8 cellular contexts compared by ENCODE assay signal in genomic region chr11:35030716-35031213, GRCh38.
DNase-seq lines count a peak whose midpoint lies in the region; ATAC-seq, FAIRE-seq and TF ChIP-seq lines count a peak whose summit lies in the region.

No MANE protein-coding gene starts in this region.

- H3K36me3 ChIP-seq in K562 (ENCODE audit: control insufficient read depth, insufficient read depth, low read length): no peaks in the 10 kb centered on the region
- H3K36me3 ChIP-seq in H7 (replicated peaks; ENCODE audit: control insufficient read depth, insufficient read depth, low read length): no peaks in the 10 kb centered on the region

- H3K9me1 ChIP-seq in K562 (ENCODE audit: control insufficient read depth, insufficient read depth, low read length): no peaks in the 10 kb centered on the region

- TF ChIP-seq CTCF in GM12865 (IDR thresholded peaks at IDR 0.05; ENCODE audit: insufficient read depth, low read depth, low read length, missing control alignments) (no peak), K562 (IDR thresholded peaks at IDR 0.05 in 2 of 3, conservative IDR thresholded peaks at IDR 0.05 in 1 of 3; ENCODE audit: insufficient read depth in 2 of 3, low read depth in 1 of 3, low read length in 3 of 3) (no peak)

- H3K79me2 ChIP-seq in K562 (ENCODE audit: control insufficient read depth, insufficient read depth, low read length): no peaks in the 10 kb centered on the region

- intact Hi-C loops in K562 (cut with micrococcal nuclease): loop anchor here (5.0 kb wide), 1 partner anchor 42 kb away; no protein-coding TSS in a partner anchor

- peak overlapping the region; percentile 81 for H3K27ac ChIP-seq in K562 (ENCODE audit: extremely low read depth, low read depth, low read length)

- no peak; the same call in 1 of the 2 replicates for TF ChIP-seq POLR2A in K562 (conservative IDR thresholded peaks at IDR 0.05)

- in situ Hi-C loops in K562 (cut with MboI): no loop called here

- no peak for TF ChIP-seq RAD21 in K562 (CRISPR knock-in tag; conservative IDR thresholded peaks at IDR 0.05 in 1 of 2, IDR thresholded peaks at IDR 0.05 in 1 of 2)

- H3K4me3 ChIP-seq in GM12865 (ENCODE audit: low read depth, low read length) (no peak overlapping the region), K562 (no peak overlapping the region; the same call in 1 of the 2 replicates), H7 (ENCODE audit: insufficient read depth, low read depth, low read length) (no peak overlapping the region)

- CTCF ChIA-PET in K562 (lab: Yijun Ruan, JAX; ENCODE audit: low intra/inter-chr PET ratio): no interaction called here

- peak; percentile 90 for TF ChIP-seq EP300 in K562 (IDR thresholded peaks at IDR 0.05; ENCODE audit: low read length)

- DNase-seq in GM12865 (ENCODE audit: low read depth): peak; percentile 51
- peak; percentile 54 to 91 (median 69) for DNase-seq in K562 (ENCODE audit: extremely low read depth in 1 of 4, low spot score in 3 of 4)
- no peak for DNase-seq in memory B cell (ENCODE audit: low spot score in 2 of 2)
- DNase-seq in H7: no peak
- DNase-seq in cerebellum (ENCODE audit: low spot score): no peak

- no peaks in the 10 kb centered on the region for H3K9me3 ChIP-seq in K562 (replicated peaks; ENCODE audit: control insufficient read depth, insufficient read depth, low read depth, low read length)

- peak overlapping the region; percentile 61 for H3K4me2 ChIP-seq in K562 (ENCODE audit: insufficient read depth, low read length)

- no peaks in the 10 kb centered on the region for H3K27me3 ChIP-seq in K562 (ENCODE audit: control insufficient read depth in 2 of 2, insufficient read depth in 2 of 2, low read length in 2 of 2)
- no peaks in the 10 kb centered on the region for H3K27me3 ChIP-seq in H7 (ENCODE audit: control insufficient read depth, insufficient read depth, low read length)

- ATAC-seq in K562 (peak; percentile 95), memory B cell (ENCODE audit: low read depth) (no peak), HG03159 (IDR thresholded peaks at IDR 0.05; ENCODE audit: unreplicated experiment) (no peak), HG03520 (IDR thresholded peaks at IDR 0.05; ENCODE audit: unreplicated experiment) (no peak)

- H3K4me1 ChIP-seq in K562 (replicated peaks in 1 of 2; ENCODE audit: control insufficient read depth in 2 of 2, insufficient read depth in 2 of 2, low read length in 2 of 2): peaks cover 8 to 49% of the 10 kb centered on the region in 2 experiments

- H3K36me3 Mint-ChIP-seq in memory B cell: peaks cover 2% of the 10 kb centered on the region

- POLR2A ChIA-PET in K562 (lab: Yijun Ruan, JAX): interaction anchor here (0.6 to 1.4 kb wide), 4 partner anchors 9 to 394 kb away, joined by 3 to 8 read pairs (median 4); no protein-coding TSS in a partner anchor

- peaks cover 24% of the 10 kb centered on the region for H3K4me1 Mint-ChIP-seq in memory B cell

- H3K9me3 Mint-ChIP-seq in memory B cell: peaks cover 4% of the 10 kb centered on the region

- H3K4me3 Mint-ChIP-seq in memory B cell: peak overlapping the region; percentile 50

- peak; percentile 97 for FAIRE-seq in K562 (lab: Jason Lieb, UNC)

- no peaks in the 10 kb centered on the region for H4K20me1 ChIP-seq in K562 (replicated peaks; ENCODE audit: control insufficient read depth, insufficient read depth, low read length)

- H3K27ac Mint-ChIP-seq in memory B cell: peak overlapping the region; percentile 75

- H3K9ac ChIP-seq in K562 (ENCODE audit: insufficient read depth in 1 of 2, low read depth in 2 of 2, low read length in 2 of 2): peak overlapping the region in 1 of 2 experiments; percentile 55; a peak in 2 of 4 replicates

- WGBS in K562 (ENCODE audit: insufficient coverage, low coverage, missing lambda C conversion rate): 2% methylated on average over 11 of the region's 11 CpGs

- BruUV-seq in K562 (replicated peaks; lab: Mats Ljungman, UMichigan): no TSS peak

- H3K27me3 Mint-ChIP-seq in memory B cell: no peaks in the 10 kb centered on the region

- H2AFZ ChIP-seq in K562 (ENCODE audit: low read depth, low read length): peak overlapping the region; percentile 54

TF ChIP-seq in PFSK-1, 5 proteins besides CTCF, POLR2A, EP300 and RAD21:
- no peak for TF ChIP-seq FOXP2 (optimal IDR thresholded peaks at IDR 0.05; ENCODE audit: borderline replicate concordance, extremely low read depth, extremely low read length, insufficient read depth)
- no peak for TF ChIP-seq SIN3A (IDR thresholded peaks at IDR 0.05; ENCODE audit: borderline replicate concordance, insufficient read depth, low read length)
- no peak for TF ChIP-seq REST (IDR thresholded peaks at IDR 0.05; ENCODE audit: insufficient read depth in 1 of 2, low read depth in 2 of 2, low read length in 2 of 2)
- TF ChIP-seq POLR2AphosphoS5 (IDR thresholded peaks at IDR 0.05; ENCODE audit: low read depth, low read length): no peak
- 0 out of 2 replicates have a peak, but pooled peaks have one; percentile 45 for TF ChIP-seq TAF1 (IDR thresholded peaks at IDR 0.05; ENCODE audit: borderline replicate concordance, insufficient read depth, low read length)

TF ChIP-seq in K562, 482 proteins besides CTCF, POLR2A, EP300 and RAD21 (continues in another document):
- 0 out of 6 replicates have a peak, but pooled peaks of 1 of the 3 experiments have one; percentile 54 for TF ChIP-seq ZBTB11 (CRISPR knock-in tag; IDR thresholded peaks at IDR 0.05)
- TF ChIP-seq NFIC (IDR thresholded peaks at IDR 0.05): peak; percentile 35; the same call in 1 of the 2 replicates
- peak; percentile 30 to 87; a peak in 3 of 4 replicates for TF ChIP-seq RCOR1 (IDR thresholded peaks at IDR 0.05; ENCODE audit: borderline replicate concordance in 1 of 2, low read depth in 2 of 2, low read length in 2 of 2)
- peak; percentile 61 for TF ChIP-seq CXXC5 (CRISPR knock-in tag; IDR thresholded peaks at IDR 0.05)
- TF ChIP-seq MAZ (CRISPR knock-in tag; conservative IDR thresholded peaks at IDR 0.05 in 1 of 2, IDR thresholded peaks at IDR 0.05 in 1 of 2): 0 out of 4 replicates have a peak, but pooled peaks of 1 of the 2 experiments have one; percentile 37
- TF ChIP-seq ZNF584 (CRISPR knock-in tag; IDR thresholded peaks at IDR 0.05; ENCODE audit: low read depth): 0 out of 2 replicates have a peak, but pooled peaks have one; percentile 55
- peak; percentile 99 for TF ChIP-seq MEF2D (tag; conservative IDR thresholded peaks at IDR 0.05; ENCODE audit: low read depth)
- peak; percentile 94 for TF ChIP-seq MEIS2 (IDR thresholded peaks at IDR 0.05; ENCODE audit: partially characterized antibody)
- TF ChIP-seq JUNB (CRISPR knock-in tag; conservative IDR thresholded peaks at IDR 0.05): peak; percentile 62; the same call in 1 of the 2 replicates
- peak; percentile 92 for TF ChIP-seq SMARCA4 (IDR thresholded peaks at IDR 0.05)
- TF ChIP-seq ZKSCAN8 (CRISPR knock-in tag; IDR thresholded peaks at IDR 0.05): 0 out of 2 replicates have a peak, but pooled peaks have one; percentile 56
- TF ChIP-seq ZKSCAN1 (IDR thresholded peaks at IDR 0.05; ENCODE audit: low read depth, low read length): 0 out of 2 replicates have a peak, but pooled peaks have one; percentile 14
- TF ChIP-seq ATF3 (IDR thresholded peaks at IDR 0.05): peak; percentile 98
- peak; percentile 94 for TF ChIP-seq ATF3 (CRISPR knock-in tag; conservative IDR thresholded peaks at IDR 0.05)
- no peak for TF ChIP-seq ZNF431 (CRISPR knock-in tag; IDR thresholded peaks at IDR 0.05)
- peak; percentile 64; the same call in 1 of the 2 replicates for TF ChIP-seq NCOA1 (IDR thresholded peaks at IDR 0.05; ENCODE audit: low read depth)
- peak; percentile 17; the same call in 1 of the 2 replicates for TF ChIP-seq ETV5 (CRISPR knock-in tag; IDR thresholded peaks at IDR 0.05; ENCODE audit: low read depth)
- TF ChIP-seq TAF1 (IDR thresholded peaks at IDR 0.05; ENCODE audit: control insufficient read depth, extremely low read depth, insufficient read depth, low read length, severe bottlenecking): peak; percentile 25
- 0 out of 2 replicates have a peak, but pooled peaks have one; percentile 32 for TF ChIP-seq ETV1 (tag; conservative IDR thresholded peaks at IDR 0.05; ENCODE audit: low read depth)
- TF ChIP-seq ZZZ3 (IDR thresholded peaks at IDR 0.05): no peak
- TF ChIP-seq MCM7 (IDR thresholded peaks at IDR 0.05): no peak

Comparison
In these comparisons a context has a peak if more than half of its experiments do, and no peak if none do; other contexts are left out.
1. DNase-seq: peak in GM12865 (single experiment) and K562 (4 of 4); none in memory B cell (0 of 2), H7 (single experiment) and cerebellum (single experiment).